Comparison of ENCODE assay signal across 8 cellular contexts in genomic region chr7:70694357-70694908, GRCh38.
DNase-seq lines count a peak whose midpoint lies in the region; TF ChIP-seq lines count a peak whose summit lies in the region.

No MANE protein-coding gene starts in this region.

- H3K4me1 ChIP-seq in ascending aorta = peaks cover 5 to 12% of the 10 kb centered on the region in 2 donors
- H3K4me1 ChIP-seq in sigmoid colon = peaks cover 0 to 25% (median 12%) of the 10 kb centered on the region in 4 donors

- H3K27me3 ChIP-seq in ascending aorta (no peaks in the 10 kb centered on the region), sigmoid colon (peaks cover 0 to 11% (median 0%) of the 10 kb centered on the region in 3 donors)

- no peak for TF ChIP-seq CTCF in ascending aorta (IDR thresholded peaks at IDR 0.05)
- no peak for TF ChIP-seq CTCF in sigmoid colon (IDR thresholded peaks at IDR 0.05)

- TF ChIP-seq EP300 in sigmoid colon (IDR thresholded peaks at IDR 0.05) = no peak

- no peaks in the 10 kb centered on the region for H3K9me3 ChIP-seq in ascending aorta
- no peaks in the 10 kb centered on the region for H3K9me3 ChIP-seq in sigmoid colon

- H3K36me3 ChIP-seq in ascending aorta (no peaks in the 10 kb centered on the region), sigmoid colon (no peaks in the 10 kb centered on the region)

- 0 to 1% methylated on average over 85 of the region's 85 CpGs for WGBS in sigmoid colon, 2 donors

- TF ChIP-seq POLR2A in sigmoid colon (IDR thresholded peaks at IDR 0.05) = no peak

- DNase-seq in NCI-H2081 (lab: John Stamatoyannopoulos, UW) (peak; percentile 64), NCI-H2081 treated with DMSO at 0.1 percent for 48 hours (lab: John Stamatoyannopoulos, UW) (no peak), H4 (ENCODE audit: low spot score) (peak; percentile 48), NCI-H1092 (lab: John Stamatoyannopoulos, UW) (peak; percentile 27), ascending aorta (ENCODE audit: low spot score in 2 of 2) (no peak), sigmoid colon (no peak)
- DNase-seq in stimulated activated CD4-positive, alpha-beta T cell treated with anti-CD3 and anti-CD28 coated beads, Interleukin-4, amount 100 ng/mL, for 24 hours = no peak

- intact Hi-C loops in ascending aorta (cut with DNase I) = loop anchor here (2.0 to 10.0 kb wide), 7 partner anchors 26 to 1098 kb away; no protein-coding TSS in a partner anchor
- intact Hi-C loops in sigmoid colon (cut with DNase I) = loop anchor here (10.0 kb wide), 1 partner anchor 340 kb away; no protein-coding TSS in a partner anchor

- H3K4me3 ChIP-seq in ascending aorta (peak overlapping the region; percentile 92 to 98), iPS-11a (ENCODE audit: low read depth, low read length) (peak overlapping the region; percentile 84), sigmoid colon (peak overlapping the region; percentile 47 to 80 (median 68))

- peak overlapping the region; percentile 77 to 97 for H3K27ac ChIP-seq in ascending aorta
- peak overlapping the region; percentile 67 to 82 (median 74) for H3K27ac ChIP-seq in sigmoid colon

Comparison
In these comparisons a context has a peak if more than half of its experiments do, and no peak if none do; other contexts are left out.
1. DNase-seq: peak in NCI-H2081 (2 of 2), H4 (single experiment) and NCI-H1092 (single experiment); none in NCI-H2081 treated with DMSO at 0.1 percent for 48 hours (single experiment), ascending aorta (0 of 2), sigmoid colon (single experiment) and stimulated activated CD4-positive, alpha-beta T cell treated with anti-CD3 and anti-CD28 coated beads, Interleukin-4, amount 100 ng/mL, for 24 hours (single experiment).
2. Peak in every context shown above with its lines, with median percentiles within 50 percentile points of each other: H3K4me3 ChIP-seq.